In the genomic region with DNA sequence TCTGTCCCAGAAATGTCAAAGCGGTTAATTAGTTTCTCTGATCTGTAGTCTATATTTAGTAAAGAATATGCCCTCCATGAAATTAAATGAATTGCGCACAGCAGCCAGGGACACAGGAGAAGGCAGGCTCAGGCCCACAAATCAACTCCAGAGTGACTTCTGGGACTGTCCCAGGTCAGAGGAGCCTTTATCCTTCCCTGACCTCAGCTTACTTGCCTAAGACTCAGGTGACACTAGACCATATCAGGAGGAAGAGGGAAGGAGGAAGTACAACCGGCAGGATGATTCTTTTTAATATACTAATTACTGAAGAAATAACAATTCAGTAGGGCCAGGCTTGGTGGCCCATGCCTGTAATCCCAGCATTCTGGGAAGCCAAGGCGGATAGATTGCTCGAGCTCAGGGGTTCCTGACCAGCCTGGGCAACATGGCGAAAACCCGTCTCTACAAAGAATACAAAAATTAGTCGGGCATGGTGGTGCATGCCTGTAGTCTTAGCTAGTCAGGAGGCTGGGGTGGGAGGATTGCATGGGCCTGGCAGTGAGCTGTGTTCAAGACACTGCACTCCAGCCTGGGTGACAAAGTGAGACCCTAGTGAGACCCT, we compare ENCODE assay signal across 21 cellular contexts. TPM values are rescaled to one million over a fixed set of nuclear protein-coding genes. Genes with fewer than 3 reads are reported as not detected.
DNase-seq lines count a peak whose midpoint lies in the region; ATAC-seq and TF ChIP-seq lines count a peak whose summit lies in the region.
"Had no signal": no experiment of that assay in that cellular context is flagged by ENCODE, and none has a peak within 500 bp of the region (broad histone marks: within the 10 kb centered on the region; RNA-seq: fewer than 3 reads in every experiment).

No MANE protein-coding gene starts in this region.

- peaks cover 50% of the 10 kb centered on the region for H3K36me3 Mint-ChIP-seq in T-helper 2 cell treated with Interferon-gamma antibody and Interleukin-4, amounts not matched to agents 5 μg/mL and 100 μg/mL, for 36 hours (ENCODE audit: low read depth)
- H3K36me3 Mint-ChIP-seq in activated CD4-positive, alpha-beta memory T cell treated with anti-CD3 and anti-CD28 coated beads for 36 hours: peaks cover 10% of the 10 kb centered on the region
- no peaks in the 10 kb centered on the region for H3K36me3 Mint-ChIP-seq in neural crest cell (ENCODE audit: low read depth)
- peaks cover 0 to 42% (median 0%) of the 10 kb centered on the region in 5 donors for H3K36me3 Mint-ChIP-seq in naive thymus-derived CD4-positive, alpha-beta T cell
- H3K36me3 Mint-ChIP-seq: naive B cell had no signal

- peak overlapping the region; percentile 83 for H3K4me3 Mint-ChIP-seq in T-helper 2 cell treated with Interferon-gamma antibody and Interleukin-4, amounts not matched to agents 5 μg/mL and 100 μg/mL, for 36 hours
- H3K4me3 Mint-ChIP-seq in activated CD4-positive, alpha-beta memory T cell treated with anti-CD3 and anti-CD28 coated beads for 36 hours: no peak overlapping the region
- H3K4me3 Mint-ChIP-seq in neural crest cell: no peak overlapping the region
- H3K4me3 Mint-ChIP-seq in naive thymus-derived CD4-positive, alpha-beta T cell: peak overlapping the region in 1 of 10 donors; percentile 63
- H3K4me3 Mint-ChIP-seq: naive B cell had no signal

- POLR2A ChIA-PET in activated CD4-positive, alpha-beta memory T cell treated with anti-CD3 and anti-CD28 coated beads for 36 hours (lab: Charles Lee): interaction anchor here (0.7 to 1.2 kb wide), 3 partner anchors 27 to 35 kb away, joined by 3 read pairs; no protein-coding TSS in a partner anchor
- POLR2A ChIA-PET in naive thymus-derived CD4-positive, alpha-beta T cell (lab: Charles Lee): no interaction called here

- H3K4me1 Mint-ChIP-seq in T-helper 2 cell treated with Interferon-gamma antibody and Interleukin-4, amounts not matched to agents 5 μg/mL and 100 μg/mL, for 36 hours (ENCODE audit: low read depth): peaks cover 73% of the 10 kb centered on the region
- H3K4me1 Mint-ChIP-seq in activated CD4-positive, alpha-beta memory T cell treated with anti-CD3 and anti-CD28 coated beads for 36 hours (ENCODE audit: low read depth): peaks cover 33% of the 10 kb centered on the region
- peaks cover 4% of the 10 kb centered on the region for H3K4me1 Mint-ChIP-seq in neural crest cell
- peaks cover 0 to 58% (median 0%) of the 10 kb centered on the region in 7 donors for H3K4me1 Mint-ChIP-seq in naive thymus-derived CD4-positive, alpha-beta T cell

- DNase-seq in T-helper 2 cell treated with Interferon-gamma antibody and Interleukin-4, amounts not matched to agents 5 μg/mL and 100 μg/mL, for 36 hours (ENCODE audit: low spot score): no peak
- DNase-seq in T-helper 2 cell (no peak), neural crest cell (ENCODE audit: low read depth, low spot score) (no peak)
- DNase-seq in activated CD4-positive, alpha-beta memory T cell treated with anti-CD3 and anti-CD28 coated beads for 36 hours: no peak
- DNase-seq in stimulated activated CD4-positive, alpha-beta T cell treated with anti-CD3 and anti-CD28 coated beads, Interleukin-2, amount 100 ng/mL, for 48 hours: no peak
- no peak for DNase-seq in naive thymus-derived CD4-positive, alpha-beta T cell
- DNase-seq: activated gamma-delta T cell treated with Interleukin-2 at 50 U/mL for 16 hours; cerebellar nuclear complex; mesenchymal stem cell; naive B cell; NCI-H1105; NCI-H524; stimulated activated naive CD8-positive, alpha-beta T cell treated with anti-CD3 and anti-CD28 coated beads, Interleukin-15, Interleukin-2, amounts not matched to agents 100 U/mL and 50 U/mL, for 24 hours; upper lobe of left lung had no signal

- peak overlapping the region; percentile 87 for H3K27ac Mint-ChIP-seq in T-helper 2 cell treated with Interferon-gamma antibody and Interleukin-4, amounts not matched to agents 5 μg/mL and 100 μg/mL, for 36 hours
- H3K27ac Mint-ChIP-seq in activated CD4-positive, alpha-beta memory T cell treated with anti-CD3 and anti-CD28 coated beads for 36 hours: peak overlapping the region; percentile 50
- peak overlapping the region; percentile 59 for H3K27ac Mint-ChIP-seq in neural crest cell (ENCODE audit: unreplicated experiment)
- no peak overlapping the region for H3K27ac Mint-ChIP-seq in naive thymus-derived CD4-positive, alpha-beta T cell
- H3K27ac Mint-ChIP-seq: naive B cell had no signal

- intact Hi-C loops in activated CD4-positive, alpha-beta memory T cell treated with anti-CD3 and anti-CD28 coated beads for 36 hours (cut with micrococcal nuclease): loop anchor here (10.0 kb wide), 1 partner anchor 655 kb away; no protein-coding TSS in a partner anchor
- intact Hi-C loops in naive thymus-derived CD4-positive, alpha-beta T cell (cut with micrococcal nuclease): loop anchor here in 1 of 2 donors (10.0 kb wide), 1 partner anchor 1735 kb away; a partner anchor contains a TSS

- TF ChIP-seq POLR2A in GM18505 (IDR thresholded peaks at IDR 0.05; ENCODE audit: borderline replicate concordance, extremely low read depth, insufficient read depth, insufficient read length): peak; percentile 14

- H3K4me1 ChIP-seq in naive thymus-derived CD4-positive, alpha-beta T cell (ENCODE audit: control insufficient read depth in 2 of 2, insufficient read depth in 2 of 2, low read length in 2 of 2): peaks cover 0 to 4% of the 10 kb centered on the region in 2 donors
- H3K4me1 ChIP-seq: upper lobe of left lung had no signal

- no peaks in the 10 kb centered on the region for H3K36me3 ChIP-seq in naive thymus-derived CD4-positive, alpha-beta T cell (ENCODE audit: control insufficient read depth in 2 of 3, insufficient read depth in 3 of 3, low read length in 3 of 3)
- H3K36me3 ChIP-seq: upper lobe of left lung had no signal

- H3K27me3 ChIP-seq in naive thymus-derived CD4-positive, alpha-beta T cell (ENCODE audit: control insufficient read depth in 2 of 2, insufficient read depth in 2 of 2, low read length in 2 of 2): no peaks in the 10 kb centered on the region
- H3K27me3 ChIP-seq: upper lobe of left lung had no signal

- H3K4me3 ChIP-seq in naive thymus-derived CD4-positive, alpha-beta T cell (ENCODE audit: low read length): no peak overlapping the region
- H3K4me3 ChIP-seq: upper lobe of left lung had no signal

- H3K9me3 Mint-ChIP-seq in T-helper 2 cell treated with Interferon-gamma antibody and Interleukin-4, amounts not matched to agents 5 μg/mL and 100 μg/mL, for 36 hours: no peaks in the 10 kb centered on the region
- no peaks in the 10 kb centered on the region for H3K9me3 Mint-ChIP-seq in activated CD4-positive, alpha-beta memory T cell treated with anti-CD3 and anti-CD28 coated beads for 36 hours
- no peaks in the 10 kb centered on the region for H3K9me3 Mint-ChIP-seq in neural crest cell
- H3K9me3 Mint-ChIP-seq in naive thymus-derived CD4-positive, alpha-beta T cell: no peaks in the 10 kb centered on the region
- H3K9me3 Mint-ChIP-seq: naive B cell had no signal

- H3K27me3 Mint-ChIP-seq in T-helper 2 cell treated with Interferon-gamma antibody and Interleukin-4, amounts not matched to agents 5 μg/mL and 100 μg/mL, for 36 hours (ENCODE audit: low read depth): no peaks in the 10 kb centered on the region
- no peaks in the 10 kb centered on the region for H3K27me3 Mint-ChIP-seq in activated CD4-positive, alpha-beta memory T cell treated with anti-CD3 and anti-CD28 coated beads for 36 hours
- H3K27me3 Mint-ChIP-seq in neural crest cell (ENCODE audit: low read depth): no peaks in the 10 kb centered on the region
- peaks cover 0 to 2% (median 0%) of the 10 kb centered on the region in 5 donors for H3K27me3 Mint-ChIP-seq in naive thymus-derived CD4-positive, alpha-beta T cell

- CTCF ChIA-PET in activated CD4-positive, alpha-beta memory T cell treated with anti-CD3 and anti-CD28 coated beads for 36 hours (lab: Charles Lee): no interaction called here
- CTCF ChIA-PET in naive thymus-derived CD4-positive, alpha-beta T cell (lab: Charles Lee): interaction anchor here (0.5 kb wide), 1 partner anchor 28 kb away, joined by 3 read pairs; no protein-coding TSS in a partner anchor

- H3K27ac ChIP-seq in naive thymus-derived CD4-positive, alpha-beta T cell (ENCODE audit: low read depth, low read length): no peak overlapping the region
- H3K27ac ChIP-seq: upper lobe of left lung had no signal

- H3K9me3 ChIP-seq in naive thymus-derived CD4-positive, alpha-beta T cell (ENCODE audit: control insufficient read depth in 2 of 3, low read length in 3 of 3): no peaks in the 10 kb centered on the region
- H3K9me3 ChIP-seq: upper lobe of left lung had no signal

- TF ChIP-seq CTCF in neural crest cell (conservative IDR thresholded peaks at IDR 0.05): no peak

- ATAC-seq in GM18505 (IDR thresholded peaks at IDR 0.05; ENCODE audit: unreplicated experiment) (no peak), HG03039 (IDR thresholded peaks at IDR 0.05; ENCODE audit: unreplicated experiment) (no peak)
- ATAC-seq in naive thymus-derived CD4-positive, alpha-beta T cell: no peak
- ATAC-seq: Right ventricle myocardium inferior; stimulated activated naive CD8-positive, alpha-beta T cell treated with anti-CD3 and anti-CD28 coated beads, Interleukin-15, Interleukin-2, amounts not matched to agents 100 U/mL and 50 U/mL, for 24 hours had no signal

RNA-seq across cellular contexts. Expression of a gene that starts 1.8 kb away (rescaled TPM):
- total RNA-seq in activated CD4-positive, alpha-beta memory T cell treated with anti-CD3 and anti-CD28 coated beads for 36 hours: 1 to 10 TPM; 2.8 to 3.0 TPM
- total RNA-seq in neural crest cell: not detected in 2 replicates
- 10 to 100 TPM in 2 of 5 experiments, 1 to 10 TPM in 3; 3.3 to 24.2 (median 5.1) TPM for total RNA-seq in naive thymus-derived CD4-positive, alpha-beta T cell
- under 1 TPM; 0.52 to 0.79 TPM for polyA plus RNA-seq in naive thymus-derived CD4-positive, alpha-beta T cell
- total RNA-seq: astrocyte, glomerular endothelial cell, HT-29, Right ventricle myocardium inferior had no signal
- polyA plus RNA-seq: BJ had no signal

RNA-seq across cellular contexts. Expression of a gene that starts 7.3 kb away (rescaled TPM):
- 100 to 1,000 TPM; 199 to 208 TPM for total RNA-seq in activated CD4-positive, alpha-beta memory T cell treated with anti-CD3 and anti-CD28 coated beads for 36 hours
- total RNA-seq in neural crest cell: 93.5 and 102 TPM in 2 replicates
- total RNA-seq in naive thymus-derived CD4-positive, alpha-beta T cell: 100 to 1,000 TPM; 100 to 478 (median 132) TPM
- polyA plus RNA-seq in naive thymus-derived CD4-positive, alpha-beta T cell: 10 to 100 TPM; 40.6 to 47.4 TPM

RNA-seq across cellular contexts. Expression of a gene that starts 32.5 kb away (rescaled TPM):
- not detected for total RNA-seq in activated CD4-positive, alpha-beta memory T cell treated with anti-CD3 and anti-CD28 coated beads for 36 hours
- total RNA-seq in neural crest cell: not detected in 2 replicates
- not detected for total RNA-seq in naive thymus-derived CD4-positive, alpha-beta T cell
- not detected for polyA plus RNA-seq in naive thymus-derived CD4-positive, alpha-beta T cell
- total RNA-seq: astrocyte, glomerular endothelial cell, HT-29, Right ventricle myocardium inferior, upper lobe of left lung had no signal
- polyA plus RNA-seq: BJ had no signal

Comparison
In these comparisons a context has a peak if more than half of its experiments do, and no peak if none do; other contexts are left out.
1. H3K27ac Mint-ChIP-seq: peak in T-helper 2 cell treated with Interferon-gamma antibody and Interleukin-4, amounts not matched to agents 5 μg/mL and 100 μg/mL, for 36 hours (single experiment), activated CD4-positive, alpha-beta memory T cell treated with anti-CD3 and anti-CD28 coated beads for 36 hours (single experiment) and neural crest cell (single experiment); none in naive thymus-derived CD4-positive, alpha-beta T cell (0 of 9).